ENCODE assay signal across 19 cellular contexts in the genomic region with DNA sequence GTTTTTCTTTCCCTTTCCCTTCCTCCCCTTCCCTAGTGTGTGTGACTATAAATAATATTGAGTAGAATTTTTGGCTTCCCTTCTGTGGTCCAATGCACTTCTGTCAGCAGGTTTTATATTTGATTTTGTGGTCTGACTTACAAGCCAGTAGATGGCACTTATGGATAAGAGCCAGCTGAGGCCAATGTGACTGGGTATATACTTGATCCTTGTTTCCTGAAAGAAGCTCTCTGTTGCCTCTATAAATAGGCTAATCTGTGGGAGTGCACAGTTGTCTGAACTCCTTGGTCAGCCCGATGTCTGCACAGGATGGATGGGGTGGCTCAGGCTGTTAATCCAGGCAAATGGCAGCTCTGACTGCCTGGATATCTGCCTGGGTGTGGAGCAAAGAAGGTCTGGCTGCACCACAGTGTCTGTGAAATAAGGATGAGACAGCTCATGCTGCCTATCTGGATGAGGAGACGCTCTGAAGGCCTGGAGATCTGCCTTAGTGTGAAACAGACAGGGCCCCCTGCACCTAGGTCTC.
A peak's percentile ranks its signal among the peaks of the same experiment; 100 is the strongest.
DNase-seq lines count a peak whose midpoint lies in the region; ATAC-seq and TF ChIP-seq lines count a peak whose summit lies in the region.
"Had no signal": no experiment of that assay in that cellular context is flagged by ENCODE, and none has a peak within 500 bp of the region (broad histone marks: within the 10 kb centered on the region; RNA-seq: fewer than 3 reads in every experiment).

No MANE protein-coding gene starts in this region.

- H3K4me1 Mint-ChIP-seq in osteocyte (ENCODE audit: unreplicated experiment) = no peaks in the 10 kb centered on the region
- no peaks in the 10 kb centered on the region for H3K4me1 Mint-ChIP-seq in activated T-cell treated with anti-CD3 and anti-CD28 coated beads, Interleukin-2, amount 50 U/mL, for 4 hours (ENCODE audit: low read depth)
- H3K4me1 Mint-ChIP-seq: activated naive CD4-positive, alpha-beta T cell treated with anti-CD3 and anti-CD28 coated beads, Interleukin-2, amount 10 ng/mL, durations not matched to agents 7 days and 5 days had no signal

- ATAC-seq in GM21723 (IDR thresholded peaks at IDR 0.05; ENCODE audit: unreplicated experiment) = no peak
- no peak for ATAC-seq in activated T-cell treated with anti-CD3 and anti-CD28 coated beads, Interleukin-2, amount 50 U/mL, for 4 hours
- ATAC-seq: left lobe of liver; stimulated activated naive B cell treated with anti-CD40 and anti-IgM and Interleukin-4, amounts not matched to agents 10 μg/mL and 1 μg/mL and 100 μg/mL, for 72 hours had no signal

- H3K9me3 Mint-ChIP-seq in osteocyte (ENCODE audit: unreplicated experiment) = peaks cover 4% of the 10 kb centered on the region
- H3K9me3 Mint-ChIP-seq in activated T-cell treated with anti-CD3 and anti-CD28 coated beads, Interleukin-2, amount 50 U/mL, for 4 hours = peaks cover 10% of the 10 kb centered on the region

- DNase-seq in DMS153 (lab: John Stamatoyannopoulos, UW) (peak; percentile 6), DMS153 treated with DMSO at 0.1 percent for 48 hours (lab: John Stamatoyannopoulos, UW; ENCODE audit: unreplicated experiment) (no peak), HT1080 (ENCODE audit: low read depth) (peak; percentile 58), RPMI8226 (peak; percentile 14), myocyte (ENCODE audit: low read depth) (peak; percentile 18), osteocyte (ENCODE audit: extremely low spot score, unreplicated experiment) (no peak)
- no peak for DNase-seq in activated T-cell treated with anti-CD3 and anti-CD28 coated beads, Interleukin-2, amount 50 U/mL, for 4 hours
- DNase-seq: activated B cell treated with CpG ODN at 0.5 μM for 24 hours; activated naive CD4-positive, alpha-beta T cell treated with anti-CD3 and anti-CD28 coated beads, Interleukin-2, amount 10 ng/mL, durations not matched to agents 7 days and 5 days; CD4-positive, alpha-beta T cell; naive B cell; NCI-H1436; NCI-H510A treated with DMSO at 0.1 percent for 48 hours; nucleus accumbens; stimulated activated CD4-positive, alpha-beta T cell treated with anti-CD3 and anti-CD28 coated beads, Interleukin-15, amount 100 ng/mL, for 24 hours; stimulated activated naive B cell treated with anti-CD40 and anti-IgM and Interleukin-4, amounts not matched to agents 10 μg/mL and 1 μg/mL and 100 μg/mL, for 72 hours; T-helper 9 cell had no signal

- no peak overlapping the region for H3K4me3 Mint-ChIP-seq in osteocyte (ENCODE audit: unreplicated experiment)
- no peak overlapping the region for H3K4me3 Mint-ChIP-seq in activated T-cell treated with anti-CD3 and anti-CD28 coated beads, Interleukin-2, amount 50 U/mL, for 4 hours
- H3K4me3 Mint-ChIP-seq: activated B cell treated with CpG ODN at 0.5 μM for 24 hours; activated naive CD4-positive, alpha-beta T cell treated with anti-CD3 and anti-CD28 coated beads, Interleukin-2, amount 10 ng/mL, durations not matched to agents 7 days and 5 days; CD4-positive, alpha-beta T cell; stimulated activated naive B cell treated with anti-CD40 and anti-IgM and Interleukin-4, amounts not matched to agents 10 μg/mL and 1 μg/mL and 100 μg/mL, for 72 hours had no signal

- no peak for TF ChIP-seq CTCF in osteocyte (IDR thresholded peaks at IDR 0.05)

- no peaks in the 10 kb centered on the region for H3K36me3 Mint-ChIP-seq in osteocyte (ENCODE audit: unreplicated experiment)
- H3K36me3 Mint-ChIP-seq in activated T-cell treated with anti-CD3 and anti-CD28 coated beads, Interleukin-2, amount 50 U/mL, for 4 hours (ENCODE audit: insufficient read depth) = no peaks in the 10 kb centered on the region
- H3K36me3 Mint-ChIP-seq: activated naive CD4-positive, alpha-beta T cell treated with anti-CD3 and anti-CD28 coated beads, Interleukin-2, amount 10 ng/mL, durations not matched to agents 7 days and 5 days; naive B cell had no signal

- H3K27ac Mint-ChIP-seq in osteocyte (ENCODE audit: unreplicated experiment) = no peak overlapping the region
- H3K27ac Mint-ChIP-seq: activated naive CD4-positive, alpha-beta T cell treated with anti-CD3 and anti-CD28 coated beads, Interleukin-2, amount 10 ng/mL, durations not matched to agents 7 days and 5 days; CD4-positive, alpha-beta T cell; stimulated activated naive B cell treated with anti-CD40 and anti-IgM and Interleukin-4, amounts not matched to agents 10 μg/mL and 1 μg/mL and 100 μg/mL, for 72 hours had no signal

- H3K27me3 Mint-ChIP-seq in osteocyte (ENCODE audit: unreplicated experiment) = no peaks in the 10 kb centered on the region
- no peaks in the 10 kb centered on the region for H3K27me3 Mint-ChIP-seq in activated T-cell treated with anti-CD3 and anti-CD28 coated beads, Interleukin-2, amount 50 U/mL, for 4 hours (ENCODE audit: low read depth)
- H3K27me3 Mint-ChIP-seq: activated B cell treated with CpG ODN at 0.5 μM for 24 hours; activated naive CD4-positive, alpha-beta T cell treated with anti-CD3 and anti-CD28 coated beads, Interleukin-2, amount 10 ng/mL, durations not matched to agents 7 days and 5 days; CD4-positive, alpha-beta T cell; naive B cell; stimulated activated naive B cell treated with anti-CD40 and anti-IgM and Interleukin-4, amounts not matched to agents 10 μg/mL and 1 μg/mL and 100 μg/mL, for 72 hours had no signal

Comparison
In these comparisons a context has a peak if more than half of its experiments do, and no peak if none do; other contexts are left out.
1. DNase-seq: peak in DMS153 (single experiment), HT1080 (single experiment), RPMI8226 (single experiment) and myocyte (single experiment); none in DMS153 treated with DMSO at 0.1 percent for 48 hours (single experiment), osteocyte (single experiment) and activated T-cell treated with anti-CD3 and anti-CD28 coated beads, Interleukin-2, amount 50 U/mL, for 4 hours (single experiment).